Comparison of ENCODE assay signal across 9 cellular contexts in the genomic region with DNA sequence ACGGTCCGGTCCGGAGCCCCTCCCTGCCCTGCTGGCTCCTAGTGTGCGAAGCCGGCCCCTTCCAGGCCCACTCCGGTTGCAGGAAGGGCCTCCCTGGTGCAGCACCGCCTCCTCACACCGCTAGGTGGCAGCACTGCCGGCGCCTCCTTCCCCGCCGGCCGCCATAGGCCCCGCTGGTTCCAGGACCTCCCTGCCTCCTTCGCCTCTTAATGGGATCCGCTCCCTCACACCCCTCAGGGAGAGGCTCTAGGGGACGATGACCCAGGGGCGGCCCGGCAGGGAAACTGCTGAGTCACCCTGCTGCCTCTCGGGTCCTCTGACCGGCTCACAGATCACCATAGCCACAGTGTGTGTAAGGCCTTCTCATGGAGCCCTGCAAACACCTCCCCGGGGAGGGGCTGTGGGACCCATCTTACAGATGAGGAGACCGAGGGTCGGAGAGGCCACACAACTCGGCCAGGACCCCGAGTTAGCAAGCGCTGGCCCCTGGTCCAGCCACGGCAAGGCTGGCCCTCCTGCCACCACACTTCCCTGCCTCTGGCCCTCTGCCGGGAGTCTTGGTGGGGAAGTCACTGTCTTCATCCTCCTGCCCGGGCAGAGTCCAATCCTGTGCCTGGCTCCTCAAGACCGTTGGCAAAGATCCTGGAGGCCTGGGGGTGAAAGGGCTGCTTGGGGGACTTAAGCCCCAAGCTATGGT. TPM values are rescaled to one million over a fixed set of nuclear protein-coding genes. Genes with fewer than 3 reads are reported as not detected.
DNase-seq lines count a peak whose midpoint lies in the region; ATAC-seq, FAIRE-seq and TF ChIP-seq lines count a peak whose summit lies in the region.
"Had no signal": no experiment of that assay in that cellular context is flagged by ENCODE, and none has a peak within 500 bp of the region (broad histone marks: within the 10 kb centered on the region; RNA-seq: fewer than 3 reads in every experiment).

No MANE protein-coding gene starts in this region.

- intact Hi-C loops in activated T-helper 2 cell treated with anti-CD3 and anti-CD28 coated beads, Interferon-gamma antibody, Interleukin-2, Interleukin-4, amounts not matched to agents 10 μg/mL and 5 μg/mL and 100 μg/mL, durations not matched to agents 14 hours and 24 hours and 36 hours (cut with micrococcal nuclease) = loop anchor here (5.0 kb wide), 1 partner anchor 740 kb away; no protein-coding TSS in a partner anchor

- DNase-seq in BE2C (peak; percentile 42), RCC 7860 (ENCODE audit: low spot score) (peak; percentile 35), foreskin melanocyte (peak; percentile 15), progenitor cell of endocrine pancreas (ENCODE audit: low spot score, unreplicated experiment) (peak; percentile 65), urothelium cell line (ENCODE audit: low spot score) (peak; percentile 67)
- peak; percentile 44 for DNase-seq in activated T-helper 2 cell treated with anti-CD3 and anti-CD28 coated beads, Interferon-gamma antibody, Interleukin-2, Interleukin-4, amounts not matched to agents 10 μg/mL and 5 μg/mL and 100 μg/mL, durations not matched to agents 14 hours and 24 hours and 36 hours (ENCODE audit: low spot score)

- peaks cover 29% of the 10 kb centered on the region for H3K27me3 Mint-ChIP-seq in activated T-helper 2 cell treated with anti-CD3 and anti-CD28 coated beads, Interferon-gamma antibody, Interleukin-2, Interleukin-4, amounts not matched to agents 10 μg/mL and 5 μg/mL and 100 μg/mL, durations not matched to agents 14 hours and 24 hours and 36 hours (ENCODE audit: low read depth)
- peaks cover 30% of the 10 kb centered on the region for H3K27me3 Mint-ChIP-seq in progenitor cell of endocrine pancreas

- FAIRE-seq in RCC 7860 (lab: Jason Lieb, UNC) = no peak
- FAIRE-seq in urothelium cell line (lab: Jason Lieb, UNC) = no peak

- H3K9me3 Mint-ChIP-seq in activated T-helper 2 cell treated with anti-CD3 and anti-CD28 coated beads, Interferon-gamma antibody, Interleukin-2, Interleukin-4, amounts not matched to agents 10 μg/mL and 5 μg/mL and 100 μg/mL, durations not matched to agents 14 hours and 24 hours and 36 hours = no peaks in the 10 kb centered on the region
- no peaks in the 10 kb centered on the region for H3K9me3 Mint-ChIP-seq in progenitor cell of endocrine pancreas (ENCODE audit: low read depth)
- H3K9me3 Mint-ChIP-seq: stimulated activated naive CD8-positive, alpha-beta T cell treated with anti-CD3 and anti-CD28 coated beads, Interleukin-15, Interleukin-2, amounts not matched to agents 100 ng/mL and 50 ng/mL, for 24 hours had no signal

- peak; percentile 62 for ATAC-seq in GM21723 (IDR thresholded peaks at IDR 0.05; ENCODE audit: unreplicated experiment)
- no peak for ATAC-seq in GM21367 (IDR thresholded peaks at IDR 0.05; ENCODE audit: unreplicated experiment)

- no peaks in the 10 kb centered on the region for H3K4me1 ChIP-seq in BE2C

- TF ChIP-seq CTCF in BE2C (IDR thresholded peaks at IDR 0.05; ENCODE audit: low read depth, low read length) = peak; percentile 64
- TF ChIP-seq CTCF in progenitor cell of endocrine pancreas (IDR thresholded peaks at IDR 0.05; ENCODE audit: unreplicated experiment) = peak; percentile 97

- peaks cover 39% of the 10 kb centered on the region for H3K27me3 ChIP-seq in BE2C

- H3K4me1 Mint-ChIP-seq in activated T-helper 2 cell treated with anti-CD3 and anti-CD28 coated beads, Interferon-gamma antibody, Interleukin-2, Interleukin-4, amounts not matched to agents 10 μg/mL and 5 μg/mL and 100 μg/mL, durations not matched to agents 14 hours and 24 hours and 36 hours (ENCODE audit: low read depth) = peaks cover 2% of the 10 kb centered on the region
- peaks cover 6% of the 10 kb centered on the region for H3K4me1 Mint-ChIP-seq in progenitor cell of endocrine pancreas (ENCODE audit: low read depth)

- no peaks in the 10 kb centered on the region for H3K36me3 ChIP-seq in BE2C

- no peaks in the 10 kb centered on the region for H3K36me3 Mint-ChIP-seq in activated T-helper 2 cell treated with anti-CD3 and anti-CD28 coated beads, Interferon-gamma antibody, Interleukin-2, Interleukin-4, amounts not matched to agents 10 μg/mL and 5 μg/mL and 100 μg/mL, durations not matched to agents 14 hours and 24 hours and 36 hours (ENCODE audit: low read depth)
- no peaks in the 10 kb centered on the region for H3K36me3 Mint-ChIP-seq in progenitor cell of endocrine pancreas (ENCODE audit: insufficient read depth)

- no peak overlapping the region for H3K4me3 Mint-ChIP-seq in activated T-helper 2 cell treated with anti-CD3 and anti-CD28 coated beads, Interferon-gamma antibody, Interleukin-2, Interleukin-4, amounts not matched to agents 10 μg/mL and 5 μg/mL and 100 μg/mL, durations not matched to agents 14 hours and 24 hours and 36 hours (ENCODE audit: low read depth)
- no peak overlapping the region for H3K4me3 Mint-ChIP-seq in progenitor cell of endocrine pancreas (ENCODE audit: low read depth)
- H3K4me3 Mint-ChIP-seq: stimulated activated naive CD8-positive, alpha-beta T cell treated with anti-CD3 and anti-CD28 coated beads, Interleukin-15, Interleukin-2, amounts not matched to agents 100 ng/mL and 50 ng/mL, for 24 hours had no signal

- H3K4me3 ChIP-seq in BE2C (ENCODE audit: low read depth, low read length) = no peak overlapping the region

- H3K9me3 ChIP-seq in BE2C = no peaks in the 10 kb centered on the region

- H3K27ac Mint-ChIP-seq in activated T-helper 2 cell treated with anti-CD3 and anti-CD28 coated beads, Interferon-gamma antibody, Interleukin-2, Interleukin-4, amounts not matched to agents 10 μg/mL and 5 μg/mL and 100 μg/mL, durations not matched to agents 14 hours and 24 hours and 36 hours = no peak overlapping the region
- H3K27ac Mint-ChIP-seq in progenitor cell of endocrine pancreas = no peak overlapping the region
- H3K27ac Mint-ChIP-seq: stimulated activated naive CD8-positive, alpha-beta T cell treated with anti-CD3 and anti-CD28 coated beads, Interleukin-15, Interleukin-2, amounts not matched to agents 100 ng/mL and 50 ng/mL, for 24 hours had no signal

RNA-seq across cellular contexts. Expression of a gene that starts 1.6 kb away (rescaled TPM):
- polyA plus RNA-seq in BE2C (2012; ENCODE audit: insufficient read depth, insufficient read length, low read depth) = not detected
- not detected in 2 replicates for total RNA-seq in activated T-helper 2 cell treated with anti-CD3 and anti-CD28 coated beads, Interferon-gamma antibody, Interleukin-2, Interleukin-4, amounts not matched to agents 10 μg/mL and 5 μg/mL and 100 μg/mL, durations not matched to agents 14 hours and 24 hours and 36 hours
- total RNA-seq in progenitor cell of endocrine pancreas = 0.46 and 0.60 TPM in 2 replicates

Comparison
In these comparisons a context has a peak if more than half of its experiments do, and no peak if none do; other contexts are left out.
1. DNase-seq: peak in every context shown above with its lines; median percentile 67 in urothelium cell line; 65 in progenitor cell of endocrine pancreas; 44 in activated T-helper 2 cell treated with anti-CD3 and anti-CD28 coated beads, Interferon-gamma antibody, Interleukin-2, Interleukin-4, amounts not matched to agents 10 μg/mL and 5 μg/mL and 100 μg/mL, durations not matched to agents 14 hours and 24 hours and 36 hours; 42 in BE2C; 35 in RCC 7860; 15 in foreskin melanocyte.